ENCODE assay signal across 17 cellular contexts in the genomic region with DNA sequence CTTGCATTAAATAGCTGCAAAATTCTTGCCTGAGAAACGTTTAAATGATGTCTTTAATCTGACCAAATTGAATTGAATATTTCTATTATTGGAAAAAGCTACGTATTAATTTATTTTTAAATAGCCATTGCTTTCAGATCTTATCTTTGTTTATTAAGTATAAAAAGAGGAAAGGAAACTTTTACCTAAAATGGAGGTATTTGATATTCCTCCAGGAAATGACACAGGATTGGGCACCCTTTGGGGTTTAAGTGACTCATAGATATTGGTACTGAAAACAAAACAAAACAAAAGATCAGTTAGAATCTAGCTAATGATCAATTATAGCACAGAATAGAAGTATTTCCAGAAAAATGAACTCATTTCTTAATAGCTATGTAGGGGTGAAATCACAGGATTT. TPM values are rescaled to one million over a fixed set of nuclear protein-coding genes. Genes with fewer than 3 reads are reported as not detected.
A peak's percentile ranks its signal among the peaks of the same experiment; 100 is the strongest.
DNase-seq lines count a peak whose midpoint lies in the region; ATAC-seq, FAIRE-seq and TF ChIP-seq lines count a peak whose summit lies in the region.
"Had no signal": no experiment of that assay in that cellular context is flagged by ENCODE, and none has a peak within 500 bp of the region (broad histone marks: within the 10 kb centered on the region; RNA-seq: fewer than 3 reads in every experiment).

No MANE protein-coding gene starts in this region.

- H3K4me2 ChIP-seq in GM23248 (ENCODE audit: unreplicated experiment) (peak overlapping the region; percentile 42), astrocyte (ENCODE audit: low read length) (peak overlapping the region; percentile 86), neuronal stem cell (ENCODE audit: insufficient read depth, low read length, poor library complexity, severe bottlenecking) (no peak overlapping the region)

- ATAC-seq in GM21576 (IDR thresholded peaks at IDR 0.05; ENCODE audit: unreplicated experiment) (no peak), body of pancreas (no peak)
- ATAC-seq: activated T-cell treated with anti-CD3 and anti-CD28 coated beads, Interleukin-2, amount 50 U/mL, for 72 hours; HCT116; naive thymus-derived CD8-positive, alpha-beta T cell had no signal

- POLR2A ChIA-PET in CD8-positive, alpha-beta memory T cell (lab: Charles Lee), result no interaction called here

- H2BK12ac ChIP-seq in neuronal stem cell (ENCODE audit: low read length), result no peak overlapping the region

- CTCF ChIA-PET in CD8-positive, alpha-beta memory T cell (lab: Charles Lee), result no interaction called here

- H2AFZ ChIP-seq in GM23248 (no peak overlapping the region), astrocyte (ENCODE audit: low read depth, low read length) (no peak overlapping the region), neuronal stem cell (ENCODE audit: low read length) (no peak overlapping the region)

- H3K4ac ChIP-seq in neuronal stem cell (ENCODE audit: low read length), result no peak overlapping the region

- H2BK120ac ChIP-seq in neuronal stem cell (ENCODE audit: low read depth, low read length), result no peak overlapping the region

- H3K36me3 ChIP-seq in GM23248 (ENCODE audit: low read depth) (no peaks in the 10 kb centered on the region), astrocyte (ENCODE audit: insufficient read depth, low read length) (peaks cover 5% of the 10 kb centered on the region), neuronal stem cell (replicated peaks in 1 of 2; ENCODE audit: control insufficient read depth in 2 of 2, insufficient read depth in 2 of 2, low read length in 2 of 2) (no peaks in the 10 kb centered on the region), body of pancreas (replicated peaks in 1 of 2; ENCODE audit: insufficient read depth in 1 of 2, low read depth in 2 of 2) (no peaks in the 10 kb centered on the region)
- no peaks in the 10 kb centered on the region for H3K36me3 ChIP-seq in CD8-positive, alpha-beta memory T cell (ENCODE audit: insufficient read depth, low read length)
- H3K36me3 ChIP-seq: MG63 had no signal

- H3K27me3 ChIP-seq in GM23248 (replicated peaks; ENCODE audit: insufficient read depth) (no peaks in the 10 kb centered on the region), astrocyte (ENCODE audit: insufficient read depth, low read length) (no peaks in the 10 kb centered on the region), neuronal stem cell (ENCODE audit: control insufficient read depth in 3 of 3, insufficient read depth in 3 of 3, low read depth in 1 of 3, low read length in 3 of 3) (no peaks in the 10 kb centered on the region), body of pancreas (no peaks in the 10 kb centered on the region)
- H3K27me3 ChIP-seq in CD8-positive, alpha-beta memory T cell (ENCODE audit: insufficient read depth, low read length, poor library complexity, severe bottlenecking), result no peaks in the 10 kb centered on the region
- H3K27me3 ChIP-seq: MG63 had no signal

- no peak overlapping the region for H2BK15ac ChIP-seq in neuronal stem cell (ENCODE audit: low read length)

- intact Hi-C loops in body of pancreas (cut with DNase I), result no loop called here

- H2BK5ac ChIP-seq in neuronal stem cell (ENCODE audit: low read length), result no peak overlapping the region

- H3F3A ChIP-seq in GM23248 (ENCODE audit: insufficient read depth), result no peaks in the 10 kb centered on the region

- peak overlapping the region; percentile 86 for H3K4me3 Mint-ChIP-seq in astrocyte (ENCODE audit: unreplicated experiment)
- H3K4me3 Mint-ChIP-seq in CD8-positive, alpha-beta memory T cell, result no peak overlapping the region
- H3K4me3 Mint-ChIP-seq: activated T-cell treated with anti-CD3 and anti-CD28 coated beads, Interleukin-2, amount 50 U/mL, for 72 hours; naive thymus-derived CD8-positive, alpha-beta T cell had no signal

- 2 to 7% methylated on average over 2 of the region's 2 CpGs for WGBS in GM23248 (ENCODE audit: low coverage in 1 of 2, low lambda C conversion rate in 2 of 2, missing lambda C conversion rate in 2 of 2), 2 experiments
- WGBS in neuronal stem cell (ENCODE audit: extremely low coverage in 2 of 2, insufficient read length in 2 of 2, insufficient replicate concordance in 1 of 2), 2 donors, result no CpG with 5 or more reads among the region's 2 CpGs
- 8 to 20% methylated on average over 2 of the region's 2 CpGs for WGBS in body of pancreas, 2 donors

- H4K91ac ChIP-seq in neuronal stem cell (ENCODE audit: low read depth, low read length, poor library complexity), result no peak overlapping the region

- H3K79me2 ChIP-seq in GM23248 (ENCODE audit: insufficient read depth) (peaks cover 95% of the 10 kb centered on the region), astrocyte (ENCODE audit: insufficient read depth, low read length) (peaks cover 93% of the 10 kb centered on the region)

- in situ Hi-C loops in GM23248 (cut with MboI), result no loop called here

- no peaks in the 10 kb centered on the region for H3K9me2 ChIP-seq in GM23248 (ENCODE audit: insufficient read depth)

- no peak for TF ChIP-seq CTCF in astrocyte (IDR thresholded peaks at IDR 0.05; ENCODE audit: insufficient read depth, low read depth, low read length)
- TF ChIP-seq CTCF in fibroblast of pulmonary artery (IDR thresholded peaks at IDR 0.05; ENCODE audit: low read length, missing control alignments), result no peak
- no peak for TF ChIP-seq CTCF in body of pancreas (IDR thresholded peaks at IDR 0.05)

- H3K27ac Mint-ChIP-seq in astrocyte (ENCODE audit: unreplicated experiment), result peak overlapping the region; percentile 94
- no peak overlapping the region for H3K27ac Mint-ChIP-seq in CD8-positive, alpha-beta memory T cell
- H3K27ac Mint-ChIP-seq: activated T-cell treated with anti-CD3 and anti-CD28 coated beads, Interleukin-2, amount 50 U/mL, for 72 hours; naive thymus-derived CD8-positive, alpha-beta T cell had no signal

- H3K4me1 ChIP-seq in GM23248 (ENCODE audit: insufficient read depth), result peaks cover 31% of the 10 kb centered on the region
- H3K4me1 ChIP-seq in astrocyte (ENCODE audit: insufficient read depth, low read length), result peaks cover 22% of the 10 kb centered on the region
- H3K4me1 ChIP-seq in neuronal stem cell (ENCODE audit: control insufficient read depth in 2 of 2, insufficient read depth in 1 of 2, low read depth in 1 of 2, low read length in 2 of 2), result no peaks in the 10 kb centered on the region
- peaks cover 26% of the 10 kb centered on the region for H3K4me1 ChIP-seq in body of pancreas
- no peaks in the 10 kb centered on the region for H3K4me1 ChIP-seq in CD8-positive, alpha-beta memory T cell (ENCODE audit: insufficient read depth, low read length)

- no peak for DNase-seq in GM23248
- DNase-seq in astrocyte (ENCODE audit: low read depth), result no peak
- DNase-seq in fibroblast of pulmonary artery (ENCODE audit: low read depth), result peak; percentile 48
- DNase-seq in skeletal muscle cell (ENCODE audit: low read depth), result no peak
- no peak for DNase-seq in neuronal stem cell (ENCODE audit: low spot score)
- no peak for DNase-seq in body of pancreas
- DNase-seq in CD8-positive, alpha-beta memory T cell, result no peak
- DNase-seq: activated CD4-positive, alpha-beta T cell treated with anti-CD3 and anti-CD28 coated beads, Interleukin-2, amount 50 U/mL, for 4 hours; activated T-cell treated with anti-CD3 and anti-CD28 coated beads, Interleukin-2, amount 50 U/mL, for 72 hours; glutamatergic neuron; kidney glomerular epithelial cell; MG63; naive thymus-derived CD8-positive, alpha-beta T cell; NCI-H1930 had no signal

- no peak for TF ChIP-seq POLR2A in body of pancreas (IDR thresholded peaks at IDR 0.05)

- H3K14ac ChIP-seq in neuronal stem cell (ENCODE audit: low read length), result no peak overlapping the region

- no peak overlapping the region for H2AK5ac ChIP-seq in neuronal stem cell (ENCODE audit: low read depth, low read length)

- H3K23ac ChIP-seq in neuronal stem cell (ENCODE audit: low read depth, low read length, poor library complexity), result no peak overlapping the region

- no peak overlapping the region for H4K8ac ChIP-seq in neuronal stem cell (ENCODE audit: low read depth, low read length)

- H3K9me3 ChIP-seq in GM23248 (ENCODE audit: low read depth) (no peaks in the 10 kb centered on the region), astrocyte (ENCODE audit: insufficient read depth, low read depth, low read length) (no peaks in the 10 kb centered on the region), neuronal stem cell (replicated peaks in 1 of 2; ENCODE audit: control insufficient read depth in 2 of 2, insufficient read depth in 1 of 2, low read depth in 1 of 2, low read length in 2 of 2) (no peaks in the 10 kb centered on the region), body of pancreas (no peaks in the 10 kb centered on the region)
- H3K9me3 ChIP-seq in CD8-positive, alpha-beta memory T cell (ENCODE audit: low read length), result no peaks in the 10 kb centered on the region
- H3K9me3 ChIP-seq: MG63 had no signal

- peak; percentile 86 for FAIRE-seq in astrocyte (lab: Jason Lieb, UNC)

- H3K79me1 ChIP-seq in neuronal stem cell (ENCODE audit: low read depth, low read length), result no peaks in the 10 kb centered on the region

- no peaks in the 10 kb centered on the region for H4K20me1 ChIP-seq in GM23248 (ENCODE audit: insufficient read depth)
- H4K20me1 ChIP-seq in astrocyte (ENCODE audit: insufficient read depth, low read length), result no peaks in the 10 kb centered on the region

- peaks cover 26% of the 10 kb centered on the region for H3K4me1 Mint-ChIP-seq in astrocyte (ENCODE audit: low read depth, unreplicated experiment)
- H3K4me1 Mint-ChIP-seq in CD8-positive, alpha-beta memory T cell, result no peaks in the 10 kb centered on the region
- H3K4me1 Mint-ChIP-seq: naive thymus-derived CD8-positive, alpha-beta T cell had no signal

- no peaks in the 10 kb centered on the region for H3K9me3 Mint-ChIP-seq in astrocyte (ENCODE audit: unreplicated experiment)
- peaks cover 0 to 2% (median 0%) of the 10 kb centered on the region in 5 donors for H3K9me3 Mint-ChIP-seq in CD8-positive, alpha-beta memory T cell
- H3K9me3 Mint-ChIP-seq: activated T-cell treated with anti-CD3 and anti-CD28 coated beads, Interleukin-2, amount 50 U/mL, for 72 hours; naive thymus-derived CD8-positive, alpha-beta T cell had no signal

- no peaks in the 10 kb centered on the region for H3K36me3 Mint-ChIP-seq in astrocyte (ENCODE audit: low read depth, unreplicated experiment)
- H3K36me3 Mint-ChIP-seq in CD8-positive, alpha-beta memory T cell, result no peaks in the 10 kb centered on the region
- H3K36me3 Mint-ChIP-seq: naive thymus-derived CD8-positive, alpha-beta T cell had no signal

- no peak overlapping the region for H3K18ac ChIP-seq in neuronal stem cell (ENCODE audit: low read length)

- H3K4me3 ChIP-seq in GM23248 (peak overlapping the region; percentile 12; the same call in 1 of the 2 replicates), astrocyte (ENCODE audit: insufficient read depth, low read depth, low read length) (peak overlapping the region; percentile 91), fibroblast of pulmonary artery (replicated peaks; ENCODE audit: low read depth, low read length) (peak overlapping the region; percentile 48), skeletal muscle cell (ENCODE audit: low read depth, low read length) (peak overlapping the region; percentile 35), neuronal stem cell (ENCODE audit: low read length in 2 of 2) (peak overlapping the region in 1 of 2 donors; percentile 34), body of pancreas (no peak overlapping the region)
- no peak overlapping the region for H3K4me3 ChIP-seq in CD8-positive, alpha-beta memory T cell (ENCODE audit: low read length)
- H3K4me3 ChIP-seq: MG63 had no signal

- H3K27ac ChIP-seq in GM23248 (no peak overlapping the region), astrocyte (ENCODE audit: low read depth, low read length) (peak overlapping the region; percentile 82), neuronal stem cell (replicated peaks; ENCODE audit: low read length) (no peak overlapping the region), body of pancreas (no peak overlapping the region)
- no peak overlapping the region for H3K27ac ChIP-seq in CD8-positive, alpha-beta memory T cell (ENCODE audit: low read depth, low read length)
- H3K27ac ChIP-seq: HL-60 had no signal

- H3K27me3 Mint-ChIP-seq in astrocyte (ENCODE audit: low read depth, unreplicated experiment), result no peaks in the 10 kb centered on the region
- peaks cover 0 to 5% of the 10 kb centered on the region in 2 donors for H3K27me3 Mint-ChIP-seq in CD8-positive, alpha-beta memory T cell
- H3K27me3 Mint-ChIP-seq: naive thymus-derived CD8-positive, alpha-beta T cell had no signal

- H3K9ac ChIP-seq in GM23248 (no peak overlapping the region), astrocyte (ENCODE audit: low read length) (peak overlapping the region; percentile 91), neuronal stem cell (ENCODE audit: low read depth, low read length, poor library complexity) (no peak overlapping the region)

RNA-seq across cellular contexts. Expression of a gene that starts 34.1 kb away (rescaled TPM):
- 118 and 136 TPM in 2 replicates for total RNA-seq in GM23248 (2014; rRNA removed; shearing (Covaris generic))
- polyA plus RNA-seq in GM23248 (2016; fragmentation: Nextera tagmentation; extraction: Ambion mirVana), result 137 and 139 TPM in 2 replicates
- 310 and 313 TPM in 2 replicates for total RNA-seq in astrocyte
- polyA plus RNA-seq in neuronal stem cell (2013, experiment 1 of 2), result 22.6 TPM
- 23.6 TPM for polyA plus RNA-seq in neuronal stem cell (2013, experiment 2 of 2)
- 10 to 100 TPM; 34.8 to 47.5 TPM for total RNA-seq in body of pancreas
- under 1 TPM; 0.51 to 0.66 TPM for total RNA-seq in CD8-positive, alpha-beta memory T cell
- polyA plus RNA-seq in CD8-positive, alpha-beta memory T cell, result not detected
- total RNA-seq: naive thymus-derived CD8-positive, alpha-beta T cell had no signal
- polyA plus RNA-seq: naive thymus-derived CD8-positive, alpha-beta T cell had no signal

Comparison
In these comparisons a context has a peak if more than half of its experiments do, and no peak if none do; other contexts are left out.
1. H3K4me3 ChIP-seq: peak in GM23248 (single experiment), astrocyte (single experiment), fibroblast of pulmonary artery (single experiment) and skeletal muscle cell (single experiment); none in body of pancreas (0 of 2) and CD8-positive, alpha-beta memory T cell (single experiment).
2. RNA of a gene that starts 34.1 kb away (total RNA-seq): 310 to 313 TPM in astrocyte, 118 to 136 TPM in GM23248 and 34.8 to 47.5 TPM in body of pancreas; 0.51 to 0.66 TPM in CD8-positive, alpha-beta memory T cell; every median in the first group is over 10 times any median in the second.